Comparison of ENCODE assay signal across 27 cellular contexts in genomic region chr6:76004202-76004601, GRCh38.
DNase-seq lines count a peak whose midpoint lies in the region; ATAC-seq, FAIRE-seq and TF ChIP-seq lines count a peak whose summit lies in the region.
"Had no signal": no experiment of that assay in that cellular context is flagged by ENCODE, and none has a peak within 500 bp of the region (broad histone marks: within the 10 kb centered on the region; RNA-seq: fewer than 3 reads in every experiment).

No MANE protein-coding gene starts in this region.

- H3K27ac ChIP-seq in sigmoid colon (no peak overlapping the region), substantia nigra (ENCODE audit: low read depth, low read length, poor library complexity, severe bottlenecking) (no peak overlapping the region)
- H3K27ac ChIP-seq: 22Rv1, gastrocnemius medialis had no signal

- 60 to 81% methylated on average over 2 of the region's 2 CpGs for WGBS in sigmoid colon, 2 donors

- no peaks in the 10 kb centered on the region for H3K9me3 ChIP-seq in sigmoid colon
- H3K9me3 ChIP-seq: gastrocnemius medialis, MG63 had no signal

- no peak for FAIRE-seq in RCC 7860 (lab: Jason Lieb, UNC)
- FAIRE-seq: small intestine had no signal

- no peaks in the 10 kb centered on the region for H3K36me3 ChIP-seq in sigmoid colon
- H3K36me3 ChIP-seq: gastrocnemius medialis, MG63 had no signal

- DNase-seq in GM12865 (ENCODE audit: low read depth) (peak; percentile 39), RCC 7860 (ENCODE audit: low spot score) (no peak), sigmoid colon (no peak), substantia nigra (lab: John Stamatoyannopoulos, UW) (no peak)
- DNase-seq: activated CD4-positive, alpha-beta T cell treated with anti-CD3 and anti-CD28 coated beads for 36 hours; activated CD8-positive, alpha-beta memory T cell treated with anti-CD3 and anti-CD28 coated beads, Interleukin-2, amount 10 ng/mL, durations not matched to agents 7 days and 5 days; activated naive CD8-positive, alpha-beta T cell treated with anti-CD3 and anti-CD28 coated beads for 36 hours; AML-193; COR-L47; DND-41; effector memory CD4-positive, alpha-beta T cell; gastrocnemius medialis; MG63; NCI-H1417 treated with DMSO at 0.1 percent for 48 hours; NCI-H524 treated with DMSO at 0.1 percent for 48 hours; SHP77; small intestine; stimulated activated CD4-positive, alpha-beta T cell treated with anti-CD3 and anti-CD28 coated beads, Interleukin-2, amount 100 ng/mL, for 48 hours; stimulated activated naive CD8-positive, alpha-beta T cell treated with anti-CD3 and anti-CD28 coated beads, Interleukin-15, amount 100 ng/mL, for 72 hours; SW 1271 had no signal

- no peak for TF ChIP-seq EP300 in sigmoid colon (IDR thresholded peaks at IDR 0.05)

- H3K27me3 ChIP-seq in sigmoid colon: no peaks in the 10 kb centered on the region
- H3K27me3 ChIP-seq: gastrocnemius medialis, MG63 had no signal

- no peaks in the 10 kb centered on the region for H3K4me1 ChIP-seq in sigmoid colon
- H3K4me1 ChIP-seq: gastrocnemius medialis had no signal

- ATAC-seq in GM19351 (IDR thresholded peaks at IDR 0.05; ENCODE audit: unreplicated experiment) (peak; percentile 48), HG02798 (IDR thresholded peaks at IDR 0.05; ENCODE audit: poor library complexity, unreplicated experiment) (peak; percentile 71), HG03378 (IDR thresholded peaks at IDR 0.05; ENCODE audit: unreplicated experiment) (peak; percentile 72), GM19467 (IDR thresholded peaks at IDR 0.05; ENCODE audit: unreplicated experiment) (no peak)
- ATAC-seq: activated CD4-positive, alpha-beta T cell treated with anti-CD3 and anti-CD28 coated beads for 36 hours; activated CD8-positive, alpha-beta memory T cell treated with anti-CD3 and anti-CD28 coated beads, Interleukin-2, amount 10 ng/mL, durations not matched to agents 7 days and 5 days; esophagus mucosa; gastrocnemius medialis; HCT116; stimulated activated naive CD8-positive, alpha-beta T cell treated with anti-CD3 and anti-CD28 coated beads, Interleukin-15, amount 100 ng/mL, for 72 hours had no signal

- intact Hi-C loops in sigmoid colon (cut with DNase I): no loop called here

- no peak for TF ChIP-seq CTCF in GM12865 (IDR thresholded peaks at IDR 0.05; ENCODE audit: insufficient read depth, low read depth, low read length, missing control alignments)
- TF ChIP-seq CTCF in sigmoid colon (IDR thresholded peaks at IDR 0.05): no peak

- no peak for TF ChIP-seq POLR2A in sigmoid colon (IDR thresholded peaks at IDR 0.05)

- H3K4me3 ChIP-seq in GM12865 (ENCODE audit: low read depth, low read length) (no peak overlapping the region), sigmoid colon (no peak overlapping the region)
- H3K4me3 ChIP-seq: gastrocnemius medialis, MG63 had no signal
